29 cellular contexts compared by ENCODE assay signal in the genomic region with DNA sequence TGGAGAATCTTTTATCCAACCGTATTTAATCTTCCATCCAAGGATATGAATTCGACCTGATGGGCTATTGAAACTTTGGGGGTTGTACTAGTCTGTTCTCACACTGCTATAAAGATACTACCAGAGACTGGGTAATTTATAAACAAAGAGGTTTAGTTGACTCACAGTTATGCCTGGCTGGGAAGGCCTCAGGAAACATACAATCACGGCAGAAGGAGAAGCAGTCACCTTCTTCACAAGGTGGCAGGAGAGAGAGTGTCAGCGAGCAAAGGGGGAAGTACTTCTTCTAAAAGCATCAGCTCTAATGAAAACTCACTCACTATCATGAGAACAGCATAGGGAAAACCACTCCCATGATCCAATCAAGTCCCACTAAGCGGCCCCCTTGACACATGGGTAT. TPM values are rescaled to one million over a fixed set of nuclear protein-coding genes. Genes with fewer than 3 reads are reported as not detected.
DNase-seq lines count a peak whose midpoint lies in the region.
"Had no signal": no experiment of that assay in that cellular context is flagged by ENCODE, and none has a peak within 500 bp of the region (broad histone marks: within the 10 kb centered on the region; RNA-seq: fewer than 3 reads in every experiment).

No MANE protein-coding gene starts in this region.

- DNase-seq in M059J (ENCODE audit: low read depth) (peak; percentile 18), kidney tubule cell (ENCODE audit: low spot score) (peak; percentile 54), renal cortical epithelial cell (ENCODE audit: low read depth) (peak; percentile 52), GOT3 (lab: John Stamatoyannopoulos, UW) (no peak), NK-92 (lab: John Stamatoyannopoulos, UW; ENCODE audit: unreplicated experiment) (no peak)
- DNase-seq in stimulated activated CD4-positive, alpha-beta T cell treated with anti-CD3 and anti-CD28 coated beads, Interleukin-2, amount 100 ng/mL, for 24 hours = no peak
- DNase-seq: 8988T; ACHN; AML-193; BE2C; C1 segment of cervical spinal cord; Caco-2; Calu3; CD4-positive, alpha-beta memory T cell; CD4-positive, alpha-beta T cell; CD4-positive, CD25-positive, alpha-beta regulatory T cell; CD8-positive, alpha-beta memory T cell; CD8-positive, alpha-beta T cell; COR-L47; DMS 273 treated with DMSO at 0.1 percent for 48 hours; DMS153; DMS53; DMS79; DMS79 treated with DMSO at 0.1 percent for 48 hours; DND-41; EL had no signal

RNA-seq across cellular contexts. Expression of a gene that starts 43.8 kb away (rescaled TPM):
- 66.3 and 73.0 TPM in 2 replicates for total RNA-seq in M059J (2014; rRNA removed; shearing (Covaris generic))
- 83.4 and 90.1 TPM in 2 replicates for total RNA-seq in renal cortical epithelial cell
- total RNA-seq: B cell; CD4-positive, alpha-beta T cell; CD4-positive, CD25-positive, alpha-beta regulatory T cell had no signal

RNA-seq across cellular contexts. Expression of a gene that starts 47.6 kb away (rescaled TPM):
- total RNA-seq in M059J (2014; rRNA removed; shearing (Covaris generic)) = 0.27 and 0.86 TPM in 2 replicates
- 1.0 and 2.4 TPM in 2 replicates for total RNA-seq in renal cortical epithelial cell
- total RNA-seq: A172; A673; B cell; Caco-2; Calu3; CD4-positive, alpha-beta memory T cell; CD4-positive, alpha-beta T cell; CD4-positive, CD25-positive, alpha-beta regulatory T cell; CD8-positive, alpha-beta memory T cell; CD8-positive, alpha-beta T cell had no signal

Comparison
In these comparisons a context has a peak if more than half of its experiments do, and no peak if none do; other contexts are left out.
1. DNase-seq: peak in M059J (single experiment), kidney tubule cell (single experiment) and renal cortical epithelial cell (single experiment); none in GOT3 (single experiment), NK-92 (single experiment) and stimulated activated CD4-positive, alpha-beta T cell treated with anti-CD3 and anti-CD28 coated beads, Interleukin-2, amount 100 ng/mL, for 24 hours (0 of 2).